8 cellular contexts compared by ENCODE assay signal in genomic region chr19:52007436-52007804, GRCh38. TPM values are rescaled to one million over a fixed set of nuclear protein-coding genes. Genes with fewer than 3 reads are reported as not detected.
DNase-seq lines count a peak whose midpoint lies in the region; ATAC-seq and TF ChIP-seq lines count a peak whose summit lies in the region.

No MANE protein-coding gene starts in this region.

- ATAC-seq in GM19328 (IDR thresholded peaks at IDR 0.05; ENCODE audit: unreplicated experiment), result no peak

- no peaks in the 10 kb centered on the region for H4K20me1 ChIP-seq in fibroblast of lung (ENCODE audit: control insufficient read depth, extremely low read depth, insufficient read depth, low read length)
- H4K20me1 ChIP-seq in neural progenitor cell (ENCODE audit: low read depth), result no peaks in the 10 kb centered on the region

- H3K4me3 ChIP-seq in SJSA1 (peak overlapping the region; percentile 59), fibroblast of lung (replicated peaks in 1 of 4; ENCODE audit: control extremely low read depth in 1 of 4, insufficient read depth in 1 of 4, low read depth in 3 of 4, low read length in 4 of 4) (peak overlapping the region; percentile 87 to 98 (median 96)), neural progenitor cell (peak overlapping the region; percentile 87)

- no peaks in the 10 kb centered on the region for H3K27me3 Mint-ChIP-seq in T-helper 2 cell treated with Interferon-gamma antibody and Interleukin-4, amounts not matched to agents 5 μg/mL and 100 μg/mL, for 36 hours (ENCODE audit: low read depth)
- H3K27me3 Mint-ChIP-seq in neural progenitor cell (ENCODE audit: insufficient read depth, low read depth), result peaks cover 4% of the 10 kb centered on the region

- peaks cover 3% of the 10 kb centered on the region; the same call in 1 of the 2 replicates for H3K4me1 ChIP-seq in SJSA1 (replicated peaks)
- no peaks in the 10 kb centered on the region for H3K4me1 ChIP-seq in fibroblast of lung (ENCODE audit: control insufficient read depth, extremely low read depth, insufficient read depth, low read length)
- no peaks in the 10 kb centered on the region for H3K4me1 ChIP-seq in neural progenitor cell

- H3K36me3 ChIP-seq in SJSA1 (peaks cover 4% of the 10 kb centered on the region; the same call in 1 of the 2 replicates), fibroblast of lung (ENCODE audit: control insufficient read depth, insufficient read depth, low read length) (no peaks in the 10 kb centered on the region), neural progenitor cell (no peaks in the 10 kb centered on the region)

- H3K4me2 ChIP-seq in fibroblast of lung (ENCODE audit: extremely low read depth, insufficient read depth, low read length) (peak overlapping the region; percentile 78), neural progenitor cell (peak overlapping the region; percentile 82)

- peaks cover 13% of the 10 kb centered on the region for H3K9me3 ChIP-seq in SJSA1 (replicated peaks)
- H3K9me3 ChIP-seq in fibroblast of lung (ENCODE audit: control insufficient read depth, insufficient read depth, low read depth, low read length), result no peaks in the 10 kb centered on the region
- peaks cover 7% of the 10 kb centered on the region for H3K9me3 ChIP-seq in neural progenitor cell (ENCODE audit: low read depth)

- H3K79me2 ChIP-seq in fibroblast of lung (ENCODE audit: control insufficient read depth, insufficient read depth, low read length) (no peaks in the 10 kb centered on the region), neural progenitor cell (ENCODE audit: low read depth) (peaks cover 28% of the 10 kb centered on the region)

- peaks cover 50% of the 10 kb centered on the region for H3K36me3 Mint-ChIP-seq in T-helper 2 cell treated with Interferon-gamma antibody and Interleukin-4, amounts not matched to agents 5 μg/mL and 100 μg/mL, for 36 hours (ENCODE audit: low read depth)
- peaks cover 29% of the 10 kb centered on the region for H3K36me3 Mint-ChIP-seq in neural progenitor cell

- TF ChIP-seq CTCF in fibroblast of lung (conservative IDR thresholded peaks at IDR 0.05 in 1 of 2, IDR thresholded peaks at IDR 0.05 in 1 of 2; ENCODE audit: low read depth in 1 of 2, low read length in 2 of 2) (no peak), neural progenitor cell (IDR thresholded peaks at IDR 0.05) (no peak)

- peak overlapping the region; percentile 96 for H3K4me3 Mint-ChIP-seq in T-helper 2 cell treated with Interferon-gamma antibody and Interleukin-4, amounts not matched to agents 5 μg/mL and 100 μg/mL, for 36 hours
- peak overlapping the region; percentile 98 for H3K4me3 Mint-ChIP-seq in neural progenitor cell

- peak overlapping the region; percentile 54 for H3K9ac ChIP-seq in fibroblast of lung (ENCODE audit: insufficient read depth, low read length)
- peak overlapping the region; percentile 60 for H3K9ac ChIP-seq in neural progenitor cell

- H3F3A ChIP-seq in neural progenitor cell (ENCODE audit: low read depth), result no peaks in the 10 kb centered on the region

- H2AFZ ChIP-seq in fibroblast of lung (ENCODE audit: low read length) (peak overlapping the region; percentile 100), neural progenitor cell (replicated peaks) (peak overlapping the region; percentile 100)

- H3K27ac Mint-ChIP-seq in T-helper 2 cell treated with Interferon-gamma antibody and Interleukin-4, amounts not matched to agents 5 μg/mL and 100 μg/mL, for 36 hours, result peak overlapping the region; percentile 98
- peak overlapping the region; percentile 99 for H3K27ac Mint-ChIP-seq in neural progenitor cell

- no peak overlapping the region for H3K27ac ChIP-seq in SJSA1
- H3K27ac ChIP-seq in fibroblast of lung (ENCODE audit: insufficient read depth, low read length), result peak overlapping the region; percentile 80
- no peak overlapping the region for H3K27ac ChIP-seq in neural progenitor cell

- H3K27me3 ChIP-seq in SJSA1 (replicated peaks) (no peaks in the 10 kb centered on the region), fibroblast of lung (ENCODE audit: control insufficient read depth, insufficient read depth, low read length) (no peaks in the 10 kb centered on the region), neural progenitor cell (no peaks in the 10 kb centered on the region)

- DNase-seq in T-helper 2 cell treated with Interferon-gamma antibody and Interleukin-4, amounts not matched to agents 5 μg/mL and 100 μg/mL, for 36 hours (ENCODE audit: low spot score), result no peak
- DNase-seq in T-helper 2 cell, result no peak
- no peak for DNase-seq in SJSA1 (ENCODE audit: low read depth in 1 of 2, low spot score in 2 of 2)
- peak in 1 of 2 donors; percentile 8 for DNase-seq in fibroblast of lung (ENCODE audit: low read depth in 2 of 2)
- peak; percentile 53 for DNase-seq in neural progenitor cell (ENCODE audit: low spot score)
- DNase-seq in NCI-H2081 treated with DMSO at 0.1 percent for 48 hours (lab: John Stamatoyannopoulos, UW), result no peak
- no peak for DNase-seq in DMS153 treated with DMSO at 0.1 percent for 48 hours (lab: John Stamatoyannopoulos, UW; ENCODE audit: unreplicated experiment)

- H3K9me3 Mint-ChIP-seq in T-helper 2 cell treated with Interferon-gamma antibody and Interleukin-4, amounts not matched to agents 5 μg/mL and 100 μg/mL, for 36 hours, result peaks cover 65% of the 10 kb centered on the region
- peaks cover 70% of the 10 kb centered on the region for H3K9me3 Mint-ChIP-seq in neural progenitor cell

- H3K4me1 Mint-ChIP-seq in T-helper 2 cell treated with Interferon-gamma antibody and Interleukin-4, amounts not matched to agents 5 μg/mL and 100 μg/mL, for 36 hours (ENCODE audit: low read depth), result peaks cover 11% of the 10 kb centered on the region
- peaks cover 16% of the 10 kb centered on the region for H3K4me1 Mint-ChIP-seq in neural progenitor cell

RNA-seq across cellular contexts. Expression of gene ZNF615, which starts 0.6 kb away (rescaled TPM):
- 3.5 and 5.7 TPM in 2 replicates for total RNA-seq in SJSA1 (2014; rRNA removed; shearing (Covaris generic))
- total RNA-seq in fibroblast of lung, result 14.7 and 15.7 TPM in 2 replicates
- 6.2 and 7.8 TPM in 2 replicates for polyA plus RNA-seq in fibroblast of lung
- 4.5 and 4.8 TPM in 2 replicates for polyA plus RNA-seq in fibroblast of lung (2012)
- 3.5 and 21.6 TPM in 2 replicates for polyA minus RNA-seq in fibroblast of lung (ENCODE audit: low replicate concordance)
- 15.9 and 31.4 TPM in 2 replicates for total RNA-seq in neural progenitor cell (ENCODE audit: low replicate concordance)

RNA-seq across cellular contexts. Expression of gene ZNF614, which starts 20.8 kb away (rescaled TPM):
- total RNA-seq in SJSA1 (2014; rRNA removed; shearing (Covaris generic)), result 4.9 and 10.6 TPM in 2 replicates
- 9.2 and 10.0 TPM in 2 replicates for total RNA-seq in fibroblast of lung
- 6.7 and 7.2 TPM in 2 replicates for polyA plus RNA-seq in fibroblast of lung
- polyA plus RNA-seq in fibroblast of lung (2012), result 3.8 and 4.2 TPM in 2 replicates
- polyA minus RNA-seq in fibroblast of lung (ENCODE audit: low replicate concordance), result 0.85 and 0.86 TPM in 2 replicates
- total RNA-seq in neural progenitor cell (ENCODE audit: low replicate concordance), result 19.1 and 21.5 TPM in 2 replicates

RNA-seq across cellular contexts. Expression of gene ZNF350, which starts 20.8 kb away (rescaled TPM):
- total RNA-seq in SJSA1 (2014; rRNA removed; shearing (Covaris generic)), result 2.9 and 11.9 TPM in 2 replicates
- total RNA-seq in fibroblast of lung (11.3 and 16.5 TPM in 2 replicates), neural progenitor cell (ENCODE audit: low replicate concordance) (4.6 and 7.3 TPM in 2 replicates)
- polyA plus RNA-seq in fibroblast of lung, result 6.0 and 7.7 TPM in 2 replicates
- polyA plus RNA-seq in fibroblast of lung (2012), result 5.4 and 5.8 TPM in 2 replicates
- polyA minus RNA-seq in fibroblast of lung (ENCODE audit: low replicate concordance), result not detected in 2 replicates

RNA-seq across cellular contexts. Expression of gene ZNF432, which starts 41.2 kb away (rescaled TPM):
- 4.8 and 5.1 TPM in 2 replicates for total RNA-seq in SJSA1 (2014; rRNA removed; shearing (Covaris generic))
- total RNA-seq in fibroblast of lung, result 6.4 and 10.2 TPM in 2 replicates
- polyA plus RNA-seq in fibroblast of lung, result 2.5 and 5.7 TPM in 2 replicates
- 2.9 and 4.3 TPM in 2 replicates for polyA plus RNA-seq in fibroblast of lung (2012)
- polyA minus RNA-seq in fibroblast of lung (ENCODE audit: low replicate concordance), result 1.5 and 6.3 TPM in 2 replicates
- 17.7 and 23.3 TPM in 2 replicates for total RNA-seq in neural progenitor cell (ENCODE audit: low replicate concordance)
